9 cellular contexts compared by ENCODE assay signal in the genomic region with DNA sequence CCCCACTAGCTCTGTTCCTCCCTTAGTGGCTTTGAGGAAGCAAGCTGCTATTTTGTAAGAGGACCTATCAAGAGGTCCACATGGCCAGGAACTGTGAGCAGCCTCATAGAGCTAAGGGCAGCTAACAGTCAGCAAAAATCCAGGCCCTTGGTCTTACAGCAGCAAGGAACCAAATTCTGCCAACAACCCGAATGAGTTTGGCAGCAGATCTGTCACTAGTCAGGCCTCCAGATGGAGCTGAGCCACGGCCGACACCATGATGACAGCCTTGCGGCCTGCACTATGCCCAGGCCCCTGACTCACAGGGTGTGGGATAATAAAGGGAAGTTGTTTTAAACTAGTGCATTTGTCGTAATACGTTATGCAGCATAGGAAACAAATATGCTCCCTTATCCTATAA. TPM values are rescaled to one million over a fixed set of nuclear protein-coding genes. Genes with fewer than 3 reads are reported as not detected.
DNase-seq lines count a peak whose midpoint lies in the region; ATAC-seq lines count a peak whose summit lies in the region.
"Had no signal": no experiment of that assay in that cellular context is flagged by ENCODE, and none has a peak within 500 bp of the region (broad histone marks: within the 10 kb centered on the region; RNA-seq: fewer than 3 reads in every experiment).

No MANE protein-coding gene starts in this region.

- H3K27me3 Mint-ChIP-seq in dendritic cell treated with granulocyte-macrophage colony-stimulating factor and Interleukin-4, amounts not matched to agents 40 ng/mL and 50 ng/mL, for 4 days, result no peaks in the 10 kb centered on the region
- peaks cover 4 to 10% of the 10 kb centered on the region in 2 donors for H3K27me3 Mint-ChIP-seq in CD8-positive, alpha-beta memory T cell

- POLR2A ChIA-PET in CD8-positive, alpha-beta memory T cell (lab: Charles Lee), result no interaction called here

- intact Hi-C loops in dendritic cell treated with granulocyte-macrophage colony-stimulating factor and Interleukin-4, amounts not matched to agents 40 ng/mL and 50 ng/mL, for 4 days (cut with micrococcal nuclease), result loop anchor here (1.0 kb wide), 2 partner anchors 28 to 32 kb away; partner anchors contain the start of gene H3-3A

- DNase-seq in A172 (ENCODE audit: low spot score) (peak; percentile 48), NOMO-1 (lab: John Stamatoyannopoulos, UW; ENCODE audit: unreplicated experiment in 2 of 2) (peak; percentile 84 to 99), medulla oblongata (ENCODE audit: extremely low spot score) (peak; percentile 89), NCI-H1436 (lab: John Stamatoyannopoulos, UW) (no peak)
- DNase-seq in CD8-positive, alpha-beta memory T cell, result no peak
- DNase-seq: COR-L47 had no signal

- H3K36me3 Mint-ChIP-seq in dendritic cell treated with granulocyte-macrophage colony-stimulating factor and Interleukin-4, amounts not matched to agents 40 ng/mL and 50 ng/mL, for 4 days (ENCODE audit: low read depth), result no peaks in the 10 kb centered on the region
- H3K36me3 Mint-ChIP-seq in CD8-positive, alpha-beta memory T cell, result no peaks in the 10 kb centered on the region

- no peak for ATAC-seq in GM21515 (IDR thresholded peaks at IDR 0.05; ENCODE audit: unreplicated experiment)
- ATAC-seq in GM21360 (IDR thresholded peaks at IDR 0.05; ENCODE audit: unreplicated experiment), result no peak

- no peaks in the 10 kb centered on the region for H3K9me3 ChIP-seq in CD8-positive, alpha-beta memory T cell (ENCODE audit: low read length)

- peak overlapping the region; percentile 92 for H3K27ac Mint-ChIP-seq in dendritic cell treated with granulocyte-macrophage colony-stimulating factor and Interleukin-4, amounts not matched to agents 40 ng/mL and 50 ng/mL, for 4 days
- H3K27ac Mint-ChIP-seq in CD8-positive, alpha-beta memory T cell, result no peak overlapping the region

- no peaks in the 10 kb centered on the region for H3K27me3 ChIP-seq in CD8-positive, alpha-beta memory T cell (ENCODE audit: insufficient read depth, low read length, poor library complexity, severe bottlenecking)

- H3K4me1 Mint-ChIP-seq in dendritic cell treated with granulocyte-macrophage colony-stimulating factor and Interleukin-4, amounts not matched to agents 40 ng/mL and 50 ng/mL, for 4 days (ENCODE audit: low read depth), result peaks cover 50% of the 10 kb centered on the region
- H3K4me1 Mint-ChIP-seq in CD8-positive, alpha-beta memory T cell, result no peaks in the 10 kb centered on the region

- no peak overlapping the region for H3K4me3 Mint-ChIP-seq in dendritic cell treated with granulocyte-macrophage colony-stimulating factor and Interleukin-4, amounts not matched to agents 40 ng/mL and 50 ng/mL, for 4 days
- no peak overlapping the region for H3K4me3 Mint-ChIP-seq in CD8-positive, alpha-beta memory T cell

- no peaks in the 10 kb centered on the region for H3K9me3 Mint-ChIP-seq in dendritic cell treated with granulocyte-macrophage colony-stimulating factor and Interleukin-4, amounts not matched to agents 40 ng/mL and 50 ng/mL, for 4 days
- no peaks in the 10 kb centered on the region for H3K9me3 Mint-ChIP-seq in CD8-positive, alpha-beta memory T cell

- no peak overlapping the region for H3K27ac ChIP-seq in CD8-positive, alpha-beta memory T cell (ENCODE audit: low read depth, low read length)

- H3K36me3 ChIP-seq in CD8-positive, alpha-beta memory T cell (ENCODE audit: insufficient read depth, low read length), result no peaks in the 10 kb centered on the region

- CTCF ChIA-PET in CD8-positive, alpha-beta memory T cell (lab: Charles Lee), result interaction anchor here (1.2 kb wide), 1 partner anchor 28 kb away, joined by 3 read pairs; the partner anchor contains the start of gene H3-3A

- no peak overlapping the region for H3K4me3 ChIP-seq in CD8-positive, alpha-beta memory T cell (ENCODE audit: low read length)

- no peaks in the 10 kb centered on the region for H3K4me1 ChIP-seq in CD8-positive, alpha-beta memory T cell (ENCODE audit: insufficient read depth, low read length)

RNA-seq across cellular contexts. Expression of gene H3-3A, which starts 28.0 kb away (rescaled TPM):
- 429 and 466 TPM in 2 replicates for total RNA-seq in A172 (2014; rRNA removed; shearing (Covaris generic))
- total RNA-seq in CD8-positive, alpha-beta memory T cell, result 100 to 1,000 TPM; 356 to 372 TPM
- 803 TPM for polyA plus RNA-seq in CD8-positive, alpha-beta memory T cell

RNA-seq across cellular contexts. Expression of gene SDE2, which starts 35.3 kb away (rescaled TPM):
- 42.3 and 44.3 TPM in 2 replicates for total RNA-seq in A172 (2014; rRNA removed; shearing (Covaris generic))
- total RNA-seq in CD8-positive, alpha-beta memory T cell, result 10 to 100 TPM; 23.4 to 23.6 TPM
- 8.4 TPM for polyA plus RNA-seq in CD8-positive, alpha-beta memory T cell

Comparison
In these comparisons a context has a peak if more than half of its experiments do, and no peak if none do; other contexts are left out.
1. DNase-seq: peak in A172 (single experiment), NOMO-1 (2 of 2) and medulla oblongata (single experiment); none in NCI-H1436 (single experiment) and CD8-positive, alpha-beta memory T cell (0 of 5).